In genomic region chr3:135513106-135514063, GRCh38 we compare ENCODE assay signal across 11 cellular contexts.
A peak's percentile ranks its signal among the peaks of the same experiment; 100 is the strongest.
DNase-seq lines count a peak whose midpoint lies in the region; ATAC-seq and TF ChIP-seq lines count a peak whose summit lies in the region.
"Had no signal": no experiment of that assay in that cellular context is flagged by ENCODE, and none has a peak within 500 bp of the region (broad histone marks: within the 10 kb centered on the region; RNA-seq: fewer than 3 reads in every experiment).

No MANE protein-coding gene starts in this region.

- H3K4me3 ChIP-seq in HEK293 (ENCODE audit: low read depth, low read length) (no peak overlapping the region), RWPE2 (ENCODE audit: severe bottlenecking) (no peak overlapping the region), fibroblast of pulmonary artery (replicated peaks; ENCODE audit: low read depth, low read length) (no peak overlapping the region), body of pancreas (no peak overlapping the region)

- POLR2A ChIA-PET in HEK293 (lab: Yijun Ruan, JAX): no interaction called here

- 74 to 80% methylated on average over 5 of the region's 5 CpGs for WGBS in body of pancreas, 2 donors

- intact Hi-C loops in body of pancreas (cut with DNase I): no loop called here

- DNase-seq in AG09319 (ENCODE audit: extremely low read depth, low read depth) (peak; percentile 20), RWPE2 (ENCODE audit: low spot score) (no peak), fibroblast of pulmonary artery (ENCODE audit: low read depth) (peak; percentile 6), body of pancreas (no peak), caudate nucleus (lab: John Stamatoyannopoulos, UW) (no peak)
- DNase-seq: GDM1; midbrain; stimulated activated CD4-positive, alpha-beta T cell treated with anti-CD3 and anti-CD28 coated beads, Interleukin-4, amount 100 ng/mL, for 1 hour had no signal

- H3K36me3 ChIP-seq in HEK293 (ENCODE audit: control insufficient read depth in 2 of 2, insufficient read depth in 1 of 2, low read length in 2 of 2) (no peaks in the 10 kb centered on the region), RWPE2 (ENCODE audit: low read depth) (no peaks in the 10 kb centered on the region), body of pancreas (replicated peaks in 1 of 2; ENCODE audit: insufficient read depth in 1 of 2, low read depth in 2 of 2) (no peaks in the 10 kb centered on the region)

- peak; percentile 74 for ATAC-seq in RWPE2 (ENCODE audit: low read depth)
- ATAC-seq in body of pancreas: no peak
- ATAC-seq in GM21381 (IDR thresholded peaks at IDR 0.05; ENCODE audit: unreplicated experiment): no peak
- no peak for ATAC-seq in GM18858 (IDR thresholded peaks at IDR 0.05; ENCODE audit: unreplicated experiment)

- CTCF ChIA-PET in HEK293 (lab: Yijun Ruan, JAX): interaction anchor here (0.6 to 1.1 kb wide), 2 partner anchors 10 to 31 kb away, joined by 4 read pairs; no protein-coding TSS in a partner anchor

- H3K4me1 ChIP-seq in HEK293 (ENCODE audit: control insufficient read depth, insufficient read depth, low read length): no peaks in the 10 kb centered on the region
- H3K4me1 ChIP-seq in RWPE2 (ENCODE audit: insufficient read depth, poor library complexity, severe bottlenecking): peaks cover 5% of the 10 kb centered on the region
- H3K4me1 ChIP-seq in body of pancreas: no peaks in the 10 kb centered on the region

- H3K9me3 ChIP-seq in HEK293 (ENCODE audit: control insufficient read depth, insufficient read depth, low read depth, low read length): no peaks in the 10 kb centered on the region
- H3K9me3 ChIP-seq in RWPE2 (ENCODE audit: severe bottlenecking): peaks cover 2% of the 10 kb centered on the region
- no peaks in the 10 kb centered on the region for H3K9me3 ChIP-seq in body of pancreas

- H3K27me3 ChIP-seq in RWPE2 (ENCODE audit: insufficient read depth, poor library complexity, severe bottlenecking): no peaks in the 10 kb centered on the region
- no peaks in the 10 kb centered on the region for H3K27me3 ChIP-seq in body of pancreas

- no peak for TF ChIP-seq POLR2A in body of pancreas (IDR thresholded peaks at IDR 0.05)

- H3K27ac ChIP-seq in HEK293 (ENCODE audit: extremely low read depth, low read depth, low read length) (no peak overlapping the region), RWPE2 (ENCODE audit: poor library complexity, severe bottlenecking) (peak overlapping the region; percentile 30), body of pancreas (no peak overlapping the region), caudate nucleus (ENCODE audit: low read depth, low read length) (no peak overlapping the region)

- TF ChIP-seq CTCF in AG09319 (IDR thresholded peaks at IDR 0.05; ENCODE audit: low read depth, low read length): no peak
- no peak for TF ChIP-seq CTCF in HEK293 (tag by site-specific recombination; IDR thresholded peaks at IDR 0.05)
- no peak for TF ChIP-seq CTCF in RWPE2 (IDR thresholded peaks at IDR 0.05; ENCODE audit: poor library complexity, severe bottlenecking)
- no peak for TF ChIP-seq CTCF in fibroblast of pulmonary artery (IDR thresholded peaks at IDR 0.05; ENCODE audit: low read length, missing control alignments)
- no peak for TF ChIP-seq CTCF in body of pancreas (IDR thresholded peaks at IDR 0.05)

TF ChIP-seq in HEK293, 187 proteins besides CTCF, POLR2A, EP300 and RAD21 (continues in another document):
- TF ChIP-seq, protein P1, sequence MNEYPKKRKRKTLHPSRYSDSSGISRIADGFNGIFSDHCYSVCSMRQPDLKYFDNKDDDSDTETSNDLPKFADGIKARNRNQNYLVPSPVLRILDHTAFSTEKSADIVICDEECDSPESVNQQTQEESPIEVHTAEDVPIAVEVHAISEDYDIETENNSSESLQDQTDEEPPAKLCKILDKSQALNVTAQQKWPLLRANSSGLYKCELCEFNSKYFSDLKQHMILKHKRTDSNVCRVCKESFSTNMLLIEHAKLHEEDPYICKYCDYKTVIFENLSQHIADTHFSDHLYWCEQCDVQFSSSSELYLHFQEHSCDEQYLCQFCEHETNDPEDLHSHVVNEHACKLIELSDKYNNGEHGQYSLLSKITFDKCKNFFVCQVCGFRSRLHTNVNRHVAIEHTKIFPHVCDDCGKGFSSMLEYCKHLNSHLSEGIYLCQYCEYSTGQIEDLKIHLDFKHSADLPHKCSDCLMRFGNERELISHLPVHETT (tag by site-specific recombination; IDR thresholded peaks at IDR 0.05): no peak
- TF ChIP-seq ZNF398 (tag by site-specific recombination; IDR thresholded peaks at IDR 0.05): peak; percentile 58
- peak; percentile 47 for TF ChIP-seq SP2 (tag by site-specific recombination; IDR thresholded peaks at IDR 0.05)
- TF ChIP-seq TRIM28 (IDR thresholded peaks at IDR 0.05; ENCODE audit: borderline replicate concordance, low read length): no peak
- 0 out of 2 replicates have a peak, but pooled peaks have one; percentile 18 for TF ChIP-seq ZNF184 (tag by site-specific recombination; IDR thresholded peaks at IDR 0.05)
- no peak for TF ChIP-seq ZNF311 (tag by site-specific recombination; IDR thresholded peaks at IDR 0.05; ENCODE audit: borderline replicate concordance)
- TF ChIP-seq KLF17 (tag by site-specific recombination; IDR thresholded peaks at IDR 0.05): no peak
- no peak for TF ChIP-seq ZNF223 (tag by site-specific recombination; IDR thresholded peaks at IDR 0.05)
- no peak for TF ChIP-seq ZNF202 (tag by site-specific recombination; IDR thresholded peaks at IDR 0.05; ENCODE audit: borderline replicate concordance)
- 0 out of 2 replicates have a peak, but pooled peaks have one; percentile 35 for TF ChIP-seq KLF8 (tag by site-specific recombination; IDR thresholded peaks at IDR 0.05)
- TF ChIP-seq ZBTB21 (tag by site-specific recombination; IDR thresholded peaks at IDR 0.05): peak; percentile 90
- no peak for TF ChIP-seq ZNF221 (tag by site-specific recombination; IDR thresholded peaks at IDR 0.05; ENCODE audit: borderline replicate concordance)
- TF ChIP-seq ZNF394 (tag by site-specific recombination; IDR thresholded peaks at IDR 0.05; ENCODE audit: borderline replicate concordance): no peak
- peak; percentile 81 for TF ChIP-seq ZNF629 (tag by site-specific recombination; IDR thresholded peaks at IDR 0.05)
- 0 out of 2 replicates have a peak, but pooled peaks have one; percentile 30 for TF ChIP-seq ZNF518A (tag by site-specific recombination; conservative IDR thresholded peaks at IDR 0.05; ENCODE audit: low read depth)
- TF ChIP-seq ZNF843 (tag by site-specific recombination; IDR thresholded peaks at IDR 0.05): no peak
- no peak for TF ChIP-seq ZFHX2 (tag by site-specific recombination; conservative IDR thresholded peaks at IDR 0.05)

Comparison
In these comparisons a context has a peak if more than half of its experiments do, and no peak if none do; other contexts are left out.
1. DNase-seq: peak in AG09319 (single experiment) and fibroblast of pulmonary artery (single experiment); none in RWPE2 (single experiment), body of pancreas (0 of 4) and caudate nucleus (0 of 61).